Comparison of ENCODE assay signal across 9 cellular contexts in the genomic region with DNA sequence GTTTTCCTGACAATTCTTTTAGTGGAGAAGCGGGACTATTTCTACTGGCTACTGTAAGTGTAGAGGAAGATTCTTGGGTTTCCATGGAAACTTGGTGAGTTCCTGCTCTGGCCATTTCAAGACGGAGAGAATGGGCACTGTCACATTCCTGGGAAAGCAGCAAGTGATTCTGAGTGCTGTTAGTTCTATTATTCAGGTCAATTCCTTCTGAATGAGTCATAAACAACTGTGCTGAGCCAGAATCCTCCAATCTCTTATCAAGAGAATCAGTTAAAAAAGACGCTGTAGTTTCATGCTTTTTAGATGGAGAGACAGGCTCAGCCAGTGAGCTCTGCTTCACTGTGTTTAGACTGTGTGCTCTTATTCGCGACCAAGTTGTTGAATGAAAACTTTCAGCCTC. TPM values are rescaled to one million over a fixed set of nuclear protein-coding genes. Genes with fewer than 3 reads are reported as not detected.
DNase-seq lines count a peak whose midpoint lies in the region; ATAC-seq lines count a peak whose summit lies in the region.
"Had no signal": no experiment of that assay in that cellular context is flagged by ENCODE, and none has a peak within 500 bp of the region (broad histone marks: within the 10 kb centered on the region; RNA-seq: fewer than 3 reads in every experiment).

No MANE protein-coding gene starts in this region.

- peak; percentile 5 for DNase-seq in NCI-H2196 (lab: John Stamatoyannopoulos, UW; ENCODE audit: unreplicated experiment)
- DNase-seq in NCI-H2196 treated with DMSO at 0.1 percent for 48 hours (lab: John Stamatoyannopoulos, UW; ENCODE audit: unreplicated experiment), result no peak
- DNase-seq in T-helper 17 cell, result no peak
- DNase-seq in glomerular visceral epithelial cell (ENCODE audit: extremely low spot score), result peak; percentile 93
- no peak for DNase-seq in stimulated activated naive B cell treated with anti-CD40 and anti-IgM and Interleukin-4, amounts not matched to agents 10 μg/mL and 1 μg/mL and 100 μg/mL, for 72 hours
- DNase-seq in NCI-H526 (lab: John Stamatoyannopoulos, UW), result no peak
- DNase-seq in stimulated activated CD4-positive, alpha-beta T cell treated with anti-CD3 and anti-CD28 coated beads, Interleukin-1b, Interleukin-23, amount 100 ng/mL, for 48 hours, result no peak
- no peak for DNase-seq in NCI-H345 treated with DMSO at 0.1 percent for 48 hours (lab: John Stamatoyannopoulos, UW; ENCODE audit: unreplicated experiment)
- DNase-seq: heart left ventricle had no signal

- H3K36me3 Mint-ChIP-seq in T-helper 17 cell (ENCODE audit: low read depth), result peaks cover 7% of the 10 kb centered on the region
- peaks cover 35 to 37% of the 10 kb centered on the region in 2 donors for H3K36me3 Mint-ChIP-seq in stimulated activated naive B cell treated with anti-CD40 and anti-IgM and Interleukin-4, amounts not matched to agents 10 μg/mL and 1 μg/mL and 100 μg/mL, for 72 hours

- ATAC-seq in T-helper 17 cell, result no peak
- ATAC-seq in stimulated activated naive B cell treated with anti-CD40 and anti-IgM and Interleukin-4, amounts not matched to agents 10 μg/mL and 1 μg/mL and 100 μg/mL, for 72 hours (replicated peaks), result no peak
- ATAC-seq: heart left ventricle had no signal

- H3K27me3 Mint-ChIP-seq in T-helper 17 cell, result no peaks in the 10 kb centered on the region
- H3K27me3 Mint-ChIP-seq in stimulated activated naive B cell treated with anti-CD40 and anti-IgM and Interleukin-4, amounts not matched to agents 10 μg/mL and 1 μg/mL and 100 μg/mL, for 72 hours, result no peaks in the 10 kb centered on the region

- peaks cover 18% of the 10 kb centered on the region for H3K4me1 Mint-ChIP-seq in T-helper 17 cell
- peaks cover 11 to 20% of the 10 kb centered on the region in 2 donors for H3K4me1 Mint-ChIP-seq in stimulated activated naive B cell treated with anti-CD40 and anti-IgM and Interleukin-4, amounts not matched to agents 10 μg/mL and 1 μg/mL and 100 μg/mL, for 72 hours

- H3K27ac Mint-ChIP-seq in T-helper 17 cell, result peak overlapping the region; percentile 41
- peak overlapping the region; percentile 77 for H3K27ac Mint-ChIP-seq in stimulated activated naive B cell treated with anti-CD40 and anti-IgM and Interleukin-4, amounts not matched to agents 10 μg/mL and 1 μg/mL and 100 μg/mL, for 72 hours

- peaks cover 0 to 2% of the 10 kb centered on the region in 2 donors for H3K9me3 Mint-ChIP-seq in stimulated activated naive B cell treated with anti-CD40 and anti-IgM and Interleukin-4, amounts not matched to agents 10 μg/mL and 1 μg/mL and 100 μg/mL, for 72 hours

- no peaks in the 10 kb centered on the region for H3K9me3 ChIP-seq in T-helper 17 cell (ENCODE audit: control insufficient read depth, low read length, poor library complexity, severe bottlenecking)

- no peak overlapping the region for H3K4me3 Mint-ChIP-seq in T-helper 17 cell
- no peak overlapping the region for H3K4me3 Mint-ChIP-seq in stimulated activated naive B cell treated with anti-CD40 and anti-IgM and Interleukin-4, amounts not matched to agents 10 μg/mL and 1 μg/mL and 100 μg/mL, for 72 hours

RNA-seq across cellular contexts. Expression of gene AKAP10, which starts 19.6 kb away (rescaled TPM):
- 10 to 100 TPM; 39.8 to 41.1 TPM for total RNA-seq in T-helper 17 cell

RNA-seq across cellular contexts. Expression of gene SPECC1, which starts 51.1 kb away (rescaled TPM):
- total RNA-seq in T-helper 17 cell, result 10 to 100 TPM; 10.3 to 10.8 TPM

Comparison
In these comparisons a context has a peak if more than half of its experiments do, and no peak if none do; other contexts are left out.
1. DNase-seq: peak in NCI-H2196 (single experiment) and glomerular visceral epithelial cell (single experiment); none in NCI-H2196 treated with DMSO at 0.1 percent for 48 hours (single experiment), T-helper 17 cell (0 of 3), stimulated activated naive B cell treated with anti-CD40 and anti-IgM and Interleukin-4, amounts not matched to agents 10 μg/mL and 1 μg/mL and 100 μg/mL, for 72 hours (single experiment), NCI-H526 (0 of 2), stimulated activated CD4-positive, alpha-beta T cell treated with anti-CD3 and anti-CD28 coated beads, Interleukin-1b, Interleukin-23, amount 100 ng/mL, for 48 hours (single experiment) and NCI-H345 treated with DMSO at 0.1 percent for 48 hours (single experiment).